27 cellular contexts compared by ENCODE assay signal in genomic region chrX:101164766-101165590, GRCh38. TPM values are rescaled to one million over a fixed set of nuclear protein-coding genes. Genes with fewer than 3 reads are reported as not detected.
DNase-seq lines count a peak whose midpoint lies in the region; ATAC-seq, FAIRE-seq and TF ChIP-seq lines count a peak whose summit lies in the region.
"Had no signal": no experiment of that assay in that cellular context is flagged by ENCODE, and none has a peak within 500 bp of the region (broad histone marks: within the 10 kb centered on the region; RNA-seq: fewer than 3 reads in every experiment).

No MANE protein-coding gene starts in this region.

- TF ChIP-seq CTCF in A549 (IDR thresholded peaks at IDR 0.05) (no peak), Panc1 (IDR thresholded peaks at IDR 0.05) (no peak), fibroblast of mammary gland (conservative IDR thresholded peaks at IDR 0.05; ENCODE audit: control insufficient read depth, insufficient read depth, low read depth, low read length) (no peak), lower lobe of right lung (IDR thresholded peaks at IDR 0.05) (no peak)

- no peak for TF ChIP-seq EP300 in A549 (IDR thresholded peaks at IDR 0.05)

- H3K36me3 ChIP-seq in Panc1 (ENCODE audit: control insufficient read depth, insufficient read depth, low read length) (no peaks in the 10 kb centered on the region; the same call in 1 of the 2 replicates), lower lobe of right lung (no peaks in the 10 kb centered on the region)
- H3K36me3 ChIP-seq: BE2C, cardiac muscle cell, thoracic aorta, uterus had no signal

- intact Hi-C loops in Panc1 (cut with micrococcal nuclease; ENCODE audit: unreplicated experiment): no loop called here
- intact Hi-C loops in lower lobe of right lung (cut with DNase I): no loop called here

- no peak for TF ChIP-seq RAD21 in A549 (conservative IDR thresholded peaks at IDR 0.05 in 1 of 2, IDR thresholded peaks at IDR 0.05 in 1 of 2)

- peak; percentile 86 for FAIRE-seq in A549 (lab: Jason Lieb, UNC)
- FAIRE-seq: HepG2, kidney had no signal

- no peak for TF ChIP-seq POLR2A in A549 (IDR thresholded peaks at IDR 0.05; ENCODE audit: low read length)

- H3K9me3 ChIP-seq in A549 (no peaks in the 10 kb centered on the region), Panc1 (ENCODE audit: control insufficient read depth, insufficient read depth, low read depth, low read length) (no peaks in the 10 kb centered on the region), lower lobe of right lung (no peaks in the 10 kb centered on the region)
- H3K9me3 ChIP-seq: BE2C, SJCRH30, thoracic aorta, uterus had no signal

- H3K27me3 ChIP-seq in Panc1 (ENCODE audit: control insufficient read depth, insufficient read depth, low read length): no peaks in the 10 kb centered on the region
- no peaks in the 10 kb centered on the region for H3K27me3 ChIP-seq in lower lobe of right lung (ENCODE audit: low read depth)
- H3K27me3 ChIP-seq: BE2C, cardiac muscle cell, SJCRH30, uterus had no signal

- CTCF ChIA-PET in A549 (lab: Yijun Ruan, JAX) (no interaction called here), Panc1 (lab: Charles Lee) (no interaction called here)

- H3K4me3 ChIP-seq in A549: no peak overlapping the region
- H3K4me3 ChIP-seq in Panc1 (ENCODE audit: low read depth in 2 of 2, low read length in 2 of 2): no peak overlapping the region
- no peak overlapping the region for H3K4me3 ChIP-seq in fibroblast of mammary gland (ENCODE audit: control insufficient read depth, low read depth, low read length)
- H3K4me3 ChIP-seq in lower lobe of right lung: no peak overlapping the region
- H3K4me3 ChIP-seq: cardiac muscle cell, SJCRH30, thoracic aorta, uterus had no signal

- 36% methylated on average over 1 of the region's 1 CpG for WGBS in A549 (ENCODE audit: missing lambda C conversion rate)

- H3K4me2 ChIP-seq in A549: no peak overlapping the region

- in situ Hi-C loops in Panc1 (cut with HindIII; ENCODE audit: low pct_unique_long_range_greater_than_20kb, low sequenced_read_pairs): no loop called here

- H3K4me1 ChIP-seq in A549 (0 out of 3 replicates have a peak, but pooled peaks cover 4% of the 10 kb centered on the region), Panc1 (ENCODE audit: control insufficient read depth, insufficient read depth, low read length) (no peaks in the 10 kb centered on the region), lower lobe of right lung (no peaks in the 10 kb centered on the region)
- H3K4me1 ChIP-seq: BE2C, SJCRH30, uterus had no signal

- H3K27ac ChIP-seq in A549: no peak overlapping the region
- no peak overlapping the region for H3K27ac ChIP-seq in Panc1 (ENCODE audit: low read length)
- no peak overlapping the region for H3K27ac ChIP-seq in lower lobe of right lung
- H3K27ac ChIP-seq: cardiac muscle cell, HL-60, SJCRH30, thoracic aorta, uterus had no signal

- no peak for DNase-seq in A549 (ENCODE audit: low read depth in 1 of 2, low spot score in 1 of 2)
- DNase-seq in H4 (ENCODE audit: low spot score): peak; percentile 2
- no peak for DNase-seq in Panc1 (ENCODE audit: low read depth, low spot score)
- DNase-seq in fibroblast of mammary gland (ENCODE audit: low read depth): peak; percentile 86
- no peak for DNase-seq in HT-29 (ENCODE audit: low spot score)
- no peak for DNase-seq in NCI-H82 treated with DMSO at 0.1 percent for 48 hours (lab: John Stamatoyannopoulos, UW; ENCODE audit: unreplicated experiment)
- DNase-seq in HUDEP-2 (lab: John Stamatoyannopoulos, UW; ENCODE audit: unreplicated experiment in 76 of 76): no peak
- no peak for DNase-seq in lower lobe of right lung
- DNase-seq: 8988T; activated CD4-positive, alpha-beta memory T cell treated with anti-CD3 and anti-CD28 coated beads, Interleukin-2, amount 10 ng/mL, durations not matched to agents 7 days and 5 days; activated CD4-positive, CD25-positive, alpha-beta regulatory T cell treated with anti-CD3 and anti-CD28 coated beads, Interleukin-2, amount 50 U/mL, for 72 hours; anterior cingulate cortex; BE2C; cortex of kidney; DMS153; effector memory CD8-positive, alpha-beta T cell; kidney; NCI-H1092 treated with DMSO at 0.1 percent for 48 hours; NCI-H187 treated with DMSO at 0.1 percent for 48 hours; SJCRH30; uterus had no signal

- ATAC-seq in A549: no peak
- ATAC-seq in Panc1: no peak
- ATAC-seq in lower lobe of right lung: no peak
- ATAC-seq: activated T-helper 17 cell treated with anti-CD3 and anti-CD28 coated beads, Interleukin-2, amount 50 U/mL, for 72 hours; effector memory CD8-positive, alpha-beta T cell; HepG2 had no signal

- TSS peak; percentile 58 for BruUV-seq in Panc1 (replicated peaks; lab: Mats Ljungman, UMichigan)

- POLR2A ChIA-PET in A549 (lab: Yijun Ruan, JAX): no interaction called here
- POLR2A ChIA-PET in Panc1 (lab: Charles Lee): no interaction called here

TF ChIP-seq in A549, 52 proteins besides CTCF, POLR2A, EP300 and RAD21:
- TF ChIP-seq HOXA7 (CRISPR knock-in tag; IDR thresholded peaks at IDR 0.05) (no peak), CHD2 (IDR thresholded peaks at IDR 0.05; ENCODE audit: low read length, partially characterized antibody) (no peak), HMGXB4 (CRISPR knock-in tag; IDR thresholded peaks at IDR 0.05; ENCODE audit: borderline replicate concordance) (no peak), NFE2L2 (conservative IDR thresholded peaks at IDR 0.05; ENCODE audit: low read length) (no peak), MYC (IDR thresholded peaks at IDR 0.05; ENCODE audit: borderline replicate concordance, low read length) (no peak), CBX8 (IDR thresholded peaks at IDR 0.05) (no peak), CBX2 (IDR thresholded peaks at IDR 0.05; ENCODE audit: borderline replicate concordance, low read depth) (no peak), TFCP2L1 (CRISPR knock-in tag; IDR thresholded peaks at IDR 0.05) (no peak), JUNB (IDR thresholded peaks at IDR 0.05) (no peak), MAX (IDR thresholded peaks at IDR 0.05) (no peak), RCOR1 (IDR thresholded peaks at IDR 0.05; ENCODE audit: low read depth, low read length) (no peak), RFX5 (IDR thresholded peaks at IDR 0.05) (no peak)

RNA-seq across cellular contexts. Expression of gene DRP2, which starts 54.6 kb away (rescaled TPM):
- 0.62 and 0.66 TPM in 2 replicates for polyA plus RNA-seq in A549 (2011; rRNA removed)
- polyA plus RNA-seq in A549 (2012; cell fraction: cytosol; rRNA removed): 0.27 and 0.29 TPM in 2 replicates
- polyA plus RNA-seq in A549 (2012; cell fraction: nucleus; rRNA removed): 1.1 and 1.8 TPM in 2 replicates
- 0.36 to 0.58 TPM (median 0.45 TPM) in 3 replicates for polyA plus RNA-seq in A549 (2017; fragmentation: RNase III; extraction: RNeasy Plus Mini Kit Qiagen cat#74134 plus additional on column Dnase treatment)
- polyA minus RNA-seq in A549 (2011; rRNA and poly(A)+ RNA removed): 1.1 and 1.4 TPM in 2 replicates
- 0.14 TPM in 1 of 2 replicates, not detected in the other for total RNA-seq in H4 (2014; rRNA removed; shearing (Covaris generic))
- total RNA-seq in Panc1 (2021; ENCODE audit: unreplicated experiment): 0.15 TPM
- 0.06 TPM for polyA plus RNA-seq in Panc1 (2012; ENCODE audit: insufficient read length)
- total RNA-seq in HT-29 (2014; rRNA removed; shearing (Covaris generic)): 0.05 and 0.13 TPM in 2 replicates
- not detected for total RNA-seq in lower lobe of right lung
- total RNA-seq: G401 had no signal

Comparison
In these comparisons a context has a peak if more than half of its experiments do, and no peak if none do; other contexts are left out.
1. DNase-seq: peak in H4 (single experiment) and fibroblast of mammary gland (single experiment); none in A549 (0 of 2), Panc1 (single experiment), HT-29 (single experiment), NCI-H82 treated with DMSO at 0.1 percent for 48 hours (single experiment), HUDEP-2 (0 of 76) and lower lobe of right lung (single experiment).